ENCODE assay signal across 9 cellular contexts in genomic region chr1:240190881-240191385, GRCh38.
DNase-seq lines count a peak whose midpoint lies in the region; ATAC-seq, FAIRE-seq and TF ChIP-seq lines count a peak whose summit lies in the region.
"Had no signal": no experiment of that assay in that cellular context is flagged by ENCODE, and none has a peak within 500 bp of the region (broad histone marks: within the 10 kb centered on the region; RNA-seq: fewer than 3 reads in every experiment).

No MANE protein-coding gene starts in this region.

- no peak for FAIRE-seq in kidney (lab: Jason Lieb, UNC)

- intact Hi-C loops in kidney (cut with DNase I), result no loop called here
- intact Hi-C loops in posterior vena cava (cut with DNase I), result loop anchor here (10.0 kb wide), 2 partner anchors 424 to 504 kb away; partner anchors contain the start of gene GREM2 (in 1 of the 2)

- DNase-seq in DMS 273 (lab: John Stamatoyannopoulos, UW; ENCODE audit: unreplicated experiment) (peak; percentile 13), DMS 273 treated with DMSO at 0.1 percent for 48 hours (lab: John Stamatoyannopoulos, UW) (no peak), MV-4-11 (lab: John Stamatoyannopoulos, UW) (peak; percentile 3), T1000 (lab: John Stamatoyannopoulos, UW) (peak; percentile 50), kidney (no peak), 8988T (no peak), posterior vena cava (ENCODE audit: low spot score) (no peak)

- no peaks in the 10 kb centered on the region for H3K36me3 ChIP-seq in kidney (ENCODE audit: control insufficient read depth in 1 of 2, insufficient read depth in 2 of 2, low read length in 2 of 2)

- H3K4me1 ChIP-seq in kidney (ENCODE audit: control insufficient read depth in 1 of 2, insufficient read depth in 1 of 2, low read depth in 1 of 2, low read length in 2 of 2), result no peaks in the 10 kb centered on the region

- H3K9ac ChIP-seq in kidney (ENCODE audit: low read length in 2 of 2), result no peak overlapping the region

- peak; percentile 4 for TF ChIP-seq CTCF in kidney (IDR thresholded peaks at IDR 0.05; ENCODE audit: borderline replicate concordance, extremely low read depth, insufficient read depth)

- no peak for ATAC-seq in HG03469 (IDR thresholded peaks at IDR 0.05; ENCODE audit: unreplicated experiment)

- H3K9me3 ChIP-seq in kidney (ENCODE audit: control insufficient read depth in 1 of 2, low read length in 2 of 2), result no peaks in the 10 kb centered on the region

- H3K4me3 ChIP-seq in kidney (ENCODE audit: low read length in 2 of 2), result no peak overlapping the region
- H3K4me3 ChIP-seq: skin epidermis had no signal

- no peak overlapping the region for H3K27ac ChIP-seq in kidney (ENCODE audit: low read depth in 2 of 2, low read length in 2 of 2)
- H3K27ac ChIP-seq: skin epidermis had no signal

Comparison
In these comparisons a context has a peak if more than half of its experiments do, and no peak if none do; other contexts are left out.
1. DNase-seq: peak in DMS 273 (single experiment), MV-4-11 (single experiment) and T1000 (single experiment); none in DMS 273 treated with DMSO at 0.1 percent for 48 hours (single experiment), kidney (single experiment), 8988T (single experiment) and posterior vena cava (single experiment).